1 cellular context compared by ENCODE assay signal in the genomic region with DNA sequence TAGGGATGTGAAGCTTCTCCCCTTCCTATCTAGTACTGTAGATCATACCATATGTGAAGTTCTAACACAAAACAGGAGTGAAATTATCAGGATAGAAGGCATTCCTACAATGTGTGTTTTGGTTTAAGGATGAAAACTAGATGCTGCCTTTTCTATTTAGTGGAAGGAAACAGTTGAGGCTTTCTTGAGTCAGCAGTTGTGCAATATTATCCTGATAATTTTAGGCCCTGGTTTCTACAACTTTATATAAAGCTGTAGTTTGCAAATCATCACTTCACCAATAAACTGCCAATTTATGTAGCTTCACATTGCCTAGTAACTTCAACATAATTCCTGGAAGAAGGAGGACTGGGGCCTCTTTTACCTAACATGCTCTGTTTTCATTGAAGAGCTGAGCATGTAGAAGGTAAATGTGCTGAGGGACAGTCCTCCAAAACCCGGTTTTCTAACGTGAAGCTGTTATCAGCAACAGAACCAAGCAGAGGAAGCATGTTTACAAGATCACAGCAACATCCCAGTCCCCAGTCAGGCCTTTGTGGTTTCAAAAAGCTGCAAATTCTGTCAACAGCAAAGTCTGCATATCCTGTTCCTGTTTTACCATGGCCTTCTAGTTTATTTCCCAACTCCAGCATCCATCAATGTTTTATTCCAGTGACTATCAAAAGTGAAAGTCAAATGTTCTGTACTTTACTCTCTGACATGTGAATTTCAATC.
TF ChIP-seq lines count a peak whose summit lies in the region.

No MANE protein-coding gene starts in this region.

TF ChIP-seq in GM12878, 131 proteins besides CTCF, POLR2A, EP300 and RAD21 (continued from another document):
- TF ChIP-seq, protein P1, sequence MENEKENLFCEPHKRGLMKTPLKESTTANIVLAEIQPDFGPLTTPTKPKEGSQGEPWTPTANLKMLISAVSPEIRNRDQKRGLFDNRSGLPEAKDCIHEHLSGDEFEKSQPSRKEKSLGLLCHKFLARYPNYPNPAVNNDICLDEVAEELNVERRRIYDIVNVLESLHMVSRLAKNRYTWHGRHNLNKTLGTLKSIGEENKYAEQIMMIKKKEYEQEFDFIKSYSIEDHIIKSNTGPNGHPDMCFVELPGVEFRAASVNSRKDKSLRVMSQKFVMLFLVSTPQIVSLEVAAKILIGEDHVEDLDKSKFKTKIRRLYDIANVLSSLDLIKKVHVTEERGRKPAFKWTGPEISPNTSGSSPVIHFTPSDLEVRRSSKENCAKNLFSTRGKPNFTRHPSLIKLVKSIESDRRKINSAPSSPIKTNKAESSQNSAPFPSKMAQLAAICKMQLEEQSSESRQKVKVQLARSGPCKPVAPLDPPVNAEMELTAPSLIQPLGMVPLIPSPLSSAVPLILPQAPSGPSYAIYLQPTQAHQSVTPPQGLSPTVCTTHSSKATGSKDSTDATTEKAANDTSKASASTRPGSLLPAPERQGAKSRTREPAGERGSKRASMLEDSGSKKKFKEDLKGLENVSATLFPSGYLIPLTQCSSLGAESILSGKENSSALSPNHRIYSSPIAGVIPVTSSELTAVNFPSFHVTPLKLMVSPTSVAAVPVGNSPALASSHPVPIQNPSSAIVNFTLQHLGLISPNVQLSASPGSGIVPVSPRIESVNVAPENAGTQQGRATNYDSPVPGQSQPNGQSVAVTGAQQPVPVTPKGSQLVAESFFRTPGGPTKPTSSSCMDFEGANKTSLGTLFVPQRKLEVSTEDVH (IDR thresholded peaks at IDR 0.05; ENCODE audit: low read depth, partially characterized antibody) = no peak
- TF ChIP-seq CHD1 (IDR thresholded peaks at IDR 0.05; ENCODE audit: low read depth, low read length) (no peak), ZSCAN29 (IDR thresholded peaks at IDR 0.05) (no peak), RUNX3 (IDR thresholded peaks at IDR 0.05; ENCODE audit: low read length) (peak; percentile 85), IKZF1 (conservative IDR thresholded peaks at IDR 0.05) (peak; percentile 26; the same call in 1 of the 2 replicates), RELA (IDR thresholded peaks at IDR 0.05; ENCODE audit: borderline replicate concordance, partially characterized antibody) (no peak), CBX3 (IDR thresholded peaks at IDR 0.05; ENCODE audit: borderline replicate concordance, low read depth) (no peak), MTA3 (IDR thresholded peaks at IDR 0.05; ENCODE audit: borderline replicate concordance, low read length) (peak; percentile 52; the same call in 1 of the 2 replicates), EZH2 (IDR thresholded peaks at IDR 0.05; ENCODE audit: borderline replicate concordance, control insufficient read depth, low read depth, low read length) (no peak), MTA2 (IDR thresholded peaks at IDR 0.05; ENCODE audit: low read depth) (no peak), ZNF384 (IDR thresholded peaks at IDR 0.05; ENCODE audit: borderline replicate concordance, low read depth, low read length) (no peak), SMC3 (IDR thresholded peaks at IDR 0.05; ENCODE audit: borderline replicate concordance, low read length) (0 out of 2 replicates have a peak, but pooled peaks have one; percentile 7), SPI1 (IDR thresholded peaks at IDR 0.05; ENCODE audit: borderline replicate concordance, insufficient read depth, low read depth, low read length) (peak; percentile 58), CBX5 (IDR thresholded peaks at IDR 0.05; ENCODE audit: low read depth) (no peak), MEF2B (IDR thresholded peaks at IDR 0.05; ENCODE audit: partially characterized antibody, poor library complexity, severe bottlenecking) (no peak)
- TF ChIP-seq, protein P2, sequence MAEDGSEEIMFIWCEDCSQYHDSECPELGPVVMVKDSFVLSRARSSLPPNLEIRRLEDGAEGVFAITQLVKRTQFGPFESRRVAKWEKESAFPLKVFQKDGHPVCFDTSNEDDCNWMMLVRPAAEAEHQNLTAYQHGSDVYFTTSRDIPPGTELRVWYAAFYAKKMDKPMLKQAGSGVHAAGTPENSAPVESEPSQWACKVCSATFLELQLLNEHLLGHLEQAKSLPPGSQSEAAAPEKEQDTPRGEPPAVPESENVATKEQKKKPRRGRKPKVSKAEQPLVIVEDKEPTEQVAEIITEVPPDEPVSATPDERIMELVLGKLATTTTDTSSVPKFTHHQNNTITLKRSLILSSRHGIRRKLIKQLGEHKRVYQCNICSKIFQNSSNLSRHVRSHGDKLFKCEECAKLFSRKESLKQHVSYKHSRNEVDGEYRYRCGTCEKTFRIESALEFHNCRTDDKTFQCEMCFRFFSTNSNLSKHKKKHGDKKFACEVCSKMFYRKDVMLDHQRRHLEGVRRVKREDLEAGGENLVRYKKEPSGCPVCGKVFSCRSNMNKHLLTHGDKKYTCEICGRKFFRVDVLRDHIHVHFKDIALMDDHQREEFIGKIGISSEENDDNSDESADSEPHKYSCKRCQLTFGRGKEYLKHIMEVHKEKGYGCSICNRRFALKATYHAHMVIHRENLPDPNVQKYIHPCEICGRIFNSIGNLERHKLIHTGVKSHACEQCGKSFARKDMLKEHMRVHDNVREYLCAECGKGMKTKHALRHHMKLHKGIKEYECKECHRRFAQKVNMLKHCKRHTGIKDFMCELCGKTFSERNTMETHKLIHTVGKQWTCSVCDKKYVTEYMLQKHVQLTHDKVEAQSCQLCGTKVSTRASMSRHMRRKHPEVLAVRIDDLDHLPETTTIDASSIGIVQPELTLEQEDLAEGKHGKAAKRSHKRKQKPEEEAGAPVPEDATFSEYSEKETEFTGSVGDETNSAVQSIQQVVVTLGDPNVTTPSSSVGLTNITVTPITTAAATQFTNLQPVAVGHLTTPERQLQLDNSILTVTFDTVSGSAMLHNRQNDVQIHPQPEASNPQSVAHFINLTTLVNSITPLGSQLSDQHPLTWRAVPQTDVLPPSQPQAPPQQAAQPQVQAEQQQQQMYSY (CRISPR knock-in tag; IDR thresholded peaks at IDR 0.05) = no peak
